Comparison of ENCODE assay signal across 10 cellular contexts in genomic region chr17:17204041-17204591, GRCh38. TPM values are rescaled to one million over a fixed set of nuclear protein-coding genes. Genes with fewer than 3 reads are reported as not detected.
DNase-seq lines count a peak whose midpoint lies in the region; ATAC-seq and TF ChIP-seq lines count a peak whose summit lies in the region.
"Had no signal": no experiment of that assay in that cellular context is flagged by ENCODE, and none has a peak within 500 bp of the region (broad histone marks: within the 10 kb centered on the region; RNA-seq: fewer than 3 reads in every experiment).

No MANE protein-coding gene starts in this region.

- intact Hi-C loops in esophagus muscularis mucosa (cut with DNase I) = no loop called here

- peaks cover 56 to 86% (median 83%) of the 10 kb centered on the region in 4 donors for H3K4me1 ChIP-seq in esophagus muscularis mucosa

- H3K27me3 ChIP-seq in GM06990 (replicated peaks; ENCODE audit: control insufficient read depth, insufficient read depth, low read length) (no peaks in the 10 kb centered on the region), esophagus muscularis mucosa (no peaks in the 10 kb centered on the region)
- H3K27me3 ChIP-seq: Peyer's patch had no signal

- TF ChIP-seq POLR2A in esophagus muscularis mucosa (IDR thresholded peaks at IDR 0.05; ENCODE audit: low read depth) = no peak

- DNase-seq in GM06990 (ENCODE audit: extremely low read depth, insufficient read length) = no peak
- peak; percentile 8 for DNase-seq in RPMI8226
- no peak for DNase-seq in esophagus muscularis mucosa (ENCODE audit: extremely low spot score)
- DNase-seq in pons (ENCODE audit: low spot score) = peak; percentile 83
- DNase-seq in A172 (ENCODE audit: low spot score) = no peak
- no peak for DNase-seq in HUDEP-2 (lab: John Stamatoyannopoulos, UW; ENCODE audit: unreplicated experiment in 76 of 76)
- DNase-seq: Peyer's patch; stimulated activated CD4-positive, alpha-beta T cell treated with anti-CD3 and anti-CD28 coated beads, Interleukin-4, amount 100 ng/mL, for 4 hours had no signal

- H3K36me3 ChIP-seq in GM06990 (ENCODE audit: control insufficient read depth, insufficient read depth, low read length) (peaks cover 1% of the 10 kb centered on the region), esophagus muscularis mucosa (peaks cover 0 to 9% (median 4%) of the 10 kb centered on the region in 4 donors)
- H3K36me3 ChIP-seq: Peyer's patch had no signal

- ATAC-seq in HG03159 (IDR thresholded peaks at IDR 0.05; ENCODE audit: unreplicated experiment) (no peak), GM19455 (IDR thresholded peaks at IDR 0.05; ENCODE audit: unreplicated experiment) (no peak)

- TF ChIP-seq EP300 in esophagus muscularis mucosa (IDR thresholded peaks at IDR 0.05) = no peak

- no peak for TF ChIP-seq CTCF in GM06990 (IDR thresholded peaks at IDR 0.05; ENCODE audit: insufficient read depth, low read length, poor library complexity, severe bottlenecking)
- no peak for TF ChIP-seq CTCF in esophagus muscularis mucosa (IDR thresholded peaks at IDR 0.05)

- peak overlapping the region; percentile 92 to 96 (median 94) for H3K27ac ChIP-seq in esophagus muscularis mucosa (replicated peaks in 1 of 4)

- 62% methylated on average over 12 of the region's 15 CpGs for WGBS in esophagus muscularis mucosa

- H3K9me3 ChIP-seq in esophagus muscularis mucosa = no peaks in the 10 kb centered on the region
- H3K9me3 ChIP-seq: Peyer's patch had no signal

- H3K4me3 ChIP-seq in GM06990 (replicated peaks; ENCODE audit: low read depth, low read length) = peak overlapping the region; percentile 70
- H3K4me3 ChIP-seq in esophagus muscularis mucosa = peak overlapping the region in 3 of 4 donors; percentile 18 to 67 (median 45)

RNA-seq across cellular contexts. Expression of gene PLD6, which starts 2.0 kb away (rescaled TPM):
- 10 to 100 TPM in 1 of 4 donors, 1 to 10 TPM in 3; 3.1 to 13.7 (median 6.9) TPM for total RNA-seq in esophagus muscularis mucosa
- 10.8 and 15.1 TPM in 2 replicates for total RNA-seq in A172 (2014; rRNA removed; shearing (Covaris generic))

RNA-seq across cellular contexts. Expression of gene FLCN, which starts 32.9 kb away (rescaled TPM):
- 10 to 100 TPM; 21.5 to 64.7 (median 45.5) TPM for total RNA-seq in esophagus muscularis mucosa
- total RNA-seq in A172 (2014; rRNA removed; shearing (Covaris generic)) = 58.2 and 78.1 TPM in 2 replicates

Comparison
In these comparisons a context has a peak if more than half of its experiments do, and no peak if none do; other contexts are left out.
1. DNase-seq: peak in RPMI8226 (single experiment) and pons (single experiment); none in GM06990 (single experiment), esophagus muscularis mucosa (single experiment), A172 (single experiment) and HUDEP-2 (0 of 76).